ENCODE assay signal across 19 cellular contexts in the genomic region with DNA sequence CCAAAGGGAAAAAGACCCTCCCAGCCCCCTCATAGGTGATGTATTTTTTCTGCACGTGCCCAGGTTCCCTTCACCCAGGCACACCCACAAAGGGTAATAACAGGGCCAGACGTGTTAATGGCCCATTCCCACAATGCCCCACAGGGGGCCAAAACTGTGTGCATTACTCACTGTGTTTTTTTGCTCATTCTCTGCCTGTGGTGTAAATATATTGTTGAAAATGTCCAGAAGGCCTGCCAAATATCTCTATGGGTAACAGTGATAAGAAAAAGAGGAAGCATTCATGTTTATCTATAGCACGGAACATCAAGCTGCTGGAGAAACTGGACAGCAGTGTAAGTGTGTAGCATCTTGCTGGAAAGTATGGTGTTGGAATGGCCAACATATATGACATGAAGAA. TPM values are rescaled to one million over a fixed set of nuclear protein-coding genes. Genes with fewer than 3 reads are reported as not detected.
DNase-seq lines count a peak whose midpoint lies in the region; ATAC-seq and TF ChIP-seq lines count a peak whose summit lies in the region.
"Had no signal": no experiment of that assay in that cellular context is flagged by ENCODE, and none has a peak within 500 bp of the region (broad histone marks: within the 10 kb centered on the region; RNA-seq: fewer than 3 reads in every experiment).

No MANE protein-coding gene starts in this region.

- 57% methylated on average over 3 of the region's 3 CpGs for WGBS in SK-N-SH (ENCODE audit: low lambda C conversion rate)

- DNase-seq in Calu3 = no peak
- DNase-seq in KBM-7 = peak; percentile 96
- DNase-seq in SIG-M5 (lab: John Stamatoyannopoulos, UW) = peak; percentile 62
- peak; percentile 59 to 87 for DNase-seq in erythroblast (lab: John Stamatoyannopoulos, UW)
- no peak for DNase-seq in naive thymus-derived CD8-positive, alpha-beta T cell
- DNase-seq in SK-N-SH = no peak
- no peak for DNase-seq in stimulated activated CD4-positive, alpha-beta T cell treated with anti-CD3 and anti-CD28 coated beads, Interleukin-4, amount 100 ng/mL, for 24 hours
- DNase-seq: activated naive CD8-positive, alpha-beta T cell treated with anti-CD3 and anti-CD28 coated beads, Interleukin-2, amount 10 ng/mL, durations not matched to agents 7 days and 5 days; cerebellar nuclear complex; DND-41; left lung; naive B cell; NCI-H2107; NK-92 treated with Interleukin-12 subunit alpha and Interleukin-12 subunit beta, amount 100 ng/mL, for 24 hours; psoas muscle; stimulated activated CD4-positive, alpha-beta T cell treated with anti-CD3 and anti-CD28 coated beads, Interleukin-15, amount 100 ng/mL, for 24 hours had no signal

- H3K27ac Mint-ChIP-seq in Calu3 (ENCODE audit: unreplicated experiment) = peak overlapping the region; percentile 78
- no peak overlapping the region for H3K27ac Mint-ChIP-seq in naive thymus-derived CD8-positive, alpha-beta T cell
- H3K27ac Mint-ChIP-seq: activated naive CD8-positive, alpha-beta T cell treated with anti-CD3 and anti-CD28 coated beads, Interleukin-2, amount 10 ng/mL, durations not matched to agents 7 days and 5 days had no signal

- no peaks in the 10 kb centered on the region for H3F3A ChIP-seq in SK-N-SH (replicated peaks; ENCODE audit: insufficient read depth)

- H3K27me3 Mint-ChIP-seq in Calu3 (ENCODE audit: unreplicated experiment) = no peaks in the 10 kb centered on the region
- H3K27me3 Mint-ChIP-seq in naive thymus-derived CD8-positive, alpha-beta T cell = peaks cover 0 to 4% (median 2%) of the 10 kb centered on the region in 5 donors
- H3K27me3 Mint-ChIP-seq: naive B cell had no signal

- H3K9ac ChIP-seq in SK-N-SH = no peak overlapping the region

- in situ Hi-C loops in KBM-7 (cut with MboI; ENCODE audit: low pct_unique_long_range_greater_than_20kb, low sequenced_read_pairs) = no loop called here

- no peaks in the 10 kb centered on the region for H3K9me3 Mint-ChIP-seq in Calu3 (ENCODE audit: low read depth, unreplicated experiment)
- H3K9me3 Mint-ChIP-seq in naive thymus-derived CD8-positive, alpha-beta T cell = no peaks in the 10 kb centered on the region
- H3K9me3 Mint-ChIP-seq: activated naive CD8-positive, alpha-beta T cell treated with anti-CD3 and anti-CD28 coated beads, Interleukin-2, amount 10 ng/mL, durations not matched to agents 7 days and 5 days; naive B cell had no signal

- TSS peak; percentile 1 for BruUV-seq in Calu3 (replicated peaks; lab: Mats Ljungman, UMichigan)

- no peaks in the 10 kb centered on the region for H3K9me3 ChIP-seq in SK-N-SH
- H3K9me3 ChIP-seq: left lung, psoas muscle had no signal

- H3K4me3 Mint-ChIP-seq in Calu3 (ENCODE audit: low read depth, unreplicated experiment) = no peak overlapping the region
- no peak overlapping the region for H3K4me3 Mint-ChIP-seq in naive thymus-derived CD8-positive, alpha-beta T cell
- H3K4me3 Mint-ChIP-seq: activated naive CD8-positive, alpha-beta T cell treated with anti-CD3 and anti-CD28 coated beads, Interleukin-2, amount 10 ng/mL, durations not matched to agents 7 days and 5 days; naive B cell had no signal

- no peaks in the 10 kb centered on the region for H3K4me1 ChIP-seq in SK-N-SH (ENCODE audit: control insufficient read depth in 1 of 2, insufficient read depth in 2 of 2, low read depth in 1 of 2, low read length in 1 of 2)
- H3K4me1 ChIP-seq: left lung, psoas muscle had no signal

- H3K4me2 ChIP-seq in SK-N-SH = no peak overlapping the region
- H3K4me2 ChIP-seq: hepatocyte had no signal

- intact Hi-C loops in Calu3 (cut with micrococcal nuclease; ENCODE audit: unreplicated experiment) = no loop called here

- peaks cover 28% of the 10 kb centered on the region for H3K4me1 Mint-ChIP-seq in Calu3 (ENCODE audit: low read depth, unreplicated experiment)
- H3K4me1 Mint-ChIP-seq in naive thymus-derived CD8-positive, alpha-beta T cell = peaks cover 2 to 5% (median 4%) of the 10 kb centered on the region in 4 donors

- no peak overlapping the region for H3K4me3 ChIP-seq in SK-N-SH (ENCODE audit: low read depth in 2 of 2, low read length in 1 of 2)
- H3K4me3 ChIP-seq: hepatocyte, left lung, psoas muscle had no signal

- no peak for TF ChIP-seq POLR2A in erythroblast (IDR thresholded peaks at IDR 0.05; ENCODE audit: low read length)

- H3K79me2 ChIP-seq in SK-N-SH (ENCODE audit: insufficient read depth) = no peaks in the 10 kb centered on the region
- H3K79me2 ChIP-seq: hepatocyte had no signal

- H3K27me3 ChIP-seq in SK-N-SH (ENCODE audit: insufficient read depth) = peaks cover 22% of the 10 kb centered on the region
- H3K27me3 ChIP-seq: hepatocyte, left lung had no signal

- POLR2A ChIA-PET in naive thymus-derived CD8-positive, alpha-beta T cell (lab: Charles Lee) = no interaction called here
- POLR2A ChIA-PET in SK-N-SH (lab: Yijun Ruan, JAX) = no interaction called here

- no peak for TF ChIP-seq RAD21 in SK-N-SH (IDR thresholded peaks at IDR 0.05; ENCODE audit: low read length)

- no peak for TF ChIP-seq EP300 in SK-N-SH (IDR thresholded peaks at IDR 0.05; ENCODE audit: borderline replicate concordance in 1 of 2, low read depth in 1 of 2, low read length in 1 of 2)

- no peak overlapping the region for H2AFZ ChIP-seq in SK-N-SH (ENCODE audit: low read depth)
- H2AFZ ChIP-seq: hepatocyte had no signal

- H3K36me3 Mint-ChIP-seq in Calu3 (ENCODE audit: insufficient read depth, unreplicated experiment) = peaks cover 90% of the 10 kb centered on the region
- no peaks in the 10 kb centered on the region for H3K36me3 Mint-ChIP-seq in naive thymus-derived CD8-positive, alpha-beta T cell
- H3K36me3 Mint-ChIP-seq: activated naive CD8-positive, alpha-beta T cell treated with anti-CD3 and anti-CD28 coated beads, Interleukin-2, amount 10 ng/mL, durations not matched to agents 7 days and 5 days had no signal

- CTCF ChIA-PET in Calu3 (lab: Charles Lee) = interaction anchor here (0.7 kb wide), 1 partner anchor 66 kb away, joined by 5 read pairs; no protein-coding TSS in a partner anchor
- CTCF ChIA-PET in SK-N-SH (lab: Yijun Ruan, JAX) = no interaction called here

- TF ChIP-seq CTCF in Calu3 (IDR thresholded peaks at IDR 0.05; ENCODE audit: unreplicated experiment) = peak; percentile 23
- no peak for TF ChIP-seq CTCF in SK-N-SH (IDR thresholded peaks at IDR 0.05)

- H3K9me2 ChIP-seq in SK-N-SH = no peaks in the 10 kb centered on the region

- no peak for ATAC-seq in naive thymus-derived CD8-positive, alpha-beta T cell
- ATAC-seq in HG03045 (IDR thresholded peaks at IDR 0.05; ENCODE audit: unreplicated experiment) = no peak
- ATAC-seq: esophagus mucosa, left lung, psoas muscle had no signal

- no peak overlapping the region for H3K27ac ChIP-seq in SK-N-SH (ENCODE audit: low read depth in 2 of 2, low read length in 1 of 2)
- H3K27ac ChIP-seq: hepatocyte, left lung, psoas muscle had no signal

- H3K36me3 ChIP-seq in SK-N-SH (replicated peaks in 1 of 2; ENCODE audit: control insufficient read depth in 1 of 2, insufficient read depth in 2 of 2, low read length in 1 of 2) = no peaks in the 10 kb centered on the region
- H3K36me3 ChIP-seq: left lung had no signal

- H4K20me1 ChIP-seq in SK-N-SH (ENCODE audit: insufficient read depth) = no peaks in the 10 kb centered on the region

TF ChIP-seq in SK-N-SH, 30 proteins besides CTCF, POLR2A, EP300 and RAD21 (continues in another document):
- TF ChIP-seq GATA2 (CRISPR knock-in tag; IDR thresholded peaks at IDR 0.05) = no peak
- TF ChIP-seq, protein P1, sequence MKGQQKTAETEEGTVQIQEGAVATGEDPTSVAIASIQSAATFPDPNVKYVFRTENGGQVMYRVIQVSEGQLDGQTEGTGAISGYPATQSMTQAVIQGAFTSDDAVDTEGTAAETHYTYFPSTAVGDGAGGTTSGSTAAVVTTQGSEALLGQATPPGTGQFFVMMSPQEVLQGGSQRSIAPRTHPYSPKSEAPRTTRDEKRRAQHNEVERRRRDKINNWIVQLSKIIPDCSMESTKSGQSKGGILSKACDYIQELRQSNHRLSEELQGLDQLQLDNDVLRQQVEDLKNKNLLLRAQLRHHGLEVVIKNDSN (IDR thresholded peaks at IDR 0.05; ENCODE audit: borderline replicate concordance, low read depth) = no peak
- no peak for TF ChIP-seq TAF1 (IDR thresholded peaks at IDR 0.05; ENCODE audit: borderline replicate concordance, low read depth, low read length)
- no peak for TF ChIP-seq RXRA (IDR thresholded peaks at IDR 0.05; ENCODE audit: borderline replicate concordance, low read depth)
- no peak for TF ChIP-seq NFIC (IDR thresholded peaks at IDR 0.05; ENCODE audit: borderline replicate concordance)
- TF ChIP-seq EZH2phosphoT487 (IDR thresholded peaks at IDR 0.05; ENCODE audit: borderline replicate concordance, low read depth) = no peak
- TF ChIP-seq, protein P2, sequence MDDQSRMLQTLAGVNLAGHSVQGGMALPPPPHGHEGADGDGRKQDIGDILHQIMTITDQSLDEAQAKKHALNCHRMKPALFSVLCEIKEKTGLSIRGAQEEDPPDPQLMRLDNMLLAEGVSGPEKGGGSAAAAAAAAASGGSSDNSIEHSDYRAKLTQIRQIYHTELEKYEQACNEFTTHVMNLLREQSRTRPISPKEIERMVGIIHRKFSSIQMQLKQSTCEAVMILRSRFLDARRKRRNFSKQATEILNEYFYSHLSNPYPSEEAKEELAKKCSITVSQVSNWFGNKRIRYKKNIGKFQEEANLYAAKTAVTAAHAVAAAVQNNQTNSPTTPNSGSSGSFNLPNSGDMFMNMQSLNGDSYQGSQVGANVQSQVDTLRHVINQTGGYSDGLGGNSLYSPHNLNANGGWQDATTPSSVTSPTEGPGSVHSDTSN (IDR thresholded peaks at IDR 0.05) = no peak
- TF ChIP-seq, protein P3, sequence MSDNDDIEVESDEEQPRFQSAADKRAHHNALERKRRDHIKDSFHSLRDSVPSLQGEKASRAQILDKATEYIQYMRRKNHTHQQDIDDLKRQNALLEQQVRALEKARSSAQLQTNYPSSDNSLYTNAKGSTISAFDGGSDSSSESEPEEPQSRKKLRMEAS (IDR thresholded peaks at IDR 0.05; ENCODE audit: low read depth) = no peak

RNA-seq across cellular contexts. Expression of a gene that starts 21.9 kb away (rescaled TPM):
- total RNA-seq in Calu3 (2022) = 75.1 and 88.9 TPM in 2 replicates
- under 1 TPM in 1 of 2 experiments, not detected in 1; 0.52 TPM for total RNA-seq in naive thymus-derived CD8-positive, alpha-beta T cell
- not detected for polyA plus RNA-seq in naive thymus-derived CD8-positive, alpha-beta T cell
- not detected in 2 replicates for polyA plus RNA-seq in SK-N-SH (2012; rRNA removed)
- polyA plus RNA-seq in SK-N-SH (2012; cell fraction: cytosol; rRNA removed) = not detected in 2 replicates
- not detected in 2 replicates for polyA plus RNA-seq in SK-N-SH (2012; cell fraction: nucleus; rRNA removed)
- total RNA-seq: activated naive CD8-positive, alpha-beta T cell treated with anti-CD3 and anti-CD28 coated beads, Interleukin-2, amount 10 ng/mL, durations not matched to agents 7 days and 5 days; hepatocyte had no signal

RNA-seq across cellular contexts. Expression of a gene that starts 42.3 kb away (rescaled TPM):
- not detected in 2 replicates for total RNA-seq in Calu3 (2022)
- total RNA-seq in naive thymus-derived CD8-positive, alpha-beta T cell = not detected
- polyA plus RNA-seq in naive thymus-derived CD8-positive, alpha-beta T cell = not detected
- not detected in 2 replicates for polyA plus RNA-seq in SK-N-SH (2012; rRNA removed)
- not detected in 2 replicates for polyA plus RNA-seq in SK-N-SH (2012; cell fraction: cytosol; rRNA removed)
- polyA plus RNA-seq in SK-N-SH (2012; cell fraction: nucleus; rRNA removed) = not detected in 2 replicates
- total RNA-seq: activated naive CD8-positive, alpha-beta T cell treated with anti-CD3 and anti-CD28 coated beads, Interleukin-2, amount 10 ng/mL, durations not matched to agents 7 days and 5 days; esophagus mucosa; hepatocyte; left lung; psoas muscle had no signal
- polyA plus RNA-seq: hepatocyte, psoas muscle had no signal

RNA-seq across cellular contexts. Expression of a gene that starts 51.1 kb away (rescaled TPM):
- 425 and 457 TPM in 2 replicates for total RNA-seq in Calu3 (2022)
- total RNA-seq in naive thymus-derived CD8-positive, alpha-beta T cell = not detected
- not detected for polyA plus RNA-seq in naive thymus-derived CD8-positive, alpha-beta T cell
- not detected in 2 replicates for polyA plus RNA-seq in SK-N-SH (2012; rRNA removed)
- polyA plus RNA-seq in SK-N-SH (2012; cell fraction: cytosol; rRNA removed) = 0.01 TPM in 1 of 2 replicates, not detected in the other
- not detected in 2 replicates for polyA plus RNA-seq in SK-N-SH (2012; cell fraction: nucleus; rRNA removed)
- total RNA-seq: activated naive CD8-positive, alpha-beta T cell treated with anti-CD3 and anti-CD28 coated beads, Interleukin-2, amount 10 ng/mL, durations not matched to agents 7 days and 5 days had no signal

Comparison
In these comparisons a context has a peak if more than half of its experiments do, and no peak if none do; other contexts are left out.
1. DNase-seq: peak in KBM-7 (single experiment), SIG-M5 (single experiment) and erythroblast (2 of 2); none in Calu3 (single experiment), naive thymus-derived CD8-positive, alpha-beta T cell (0 of 10), SK-N-SH (single experiment) and stimulated activated CD4-positive, alpha-beta T cell treated with anti-CD3 and anti-CD28 coated beads, Interleukin-4, amount 100 ng/mL, for 24 hours (single experiment).
2. RNA of a gene that starts 21.9 kb away (total RNA-seq): 75.1 to 88.9 TPM in Calu3; 0.52 TPM in naive thymus-derived CD8-positive, alpha-beta T cell; every median in the first group is over 10 times any median in the second.
3. RNA of a gene that starts 51.1 kb away (total RNA-seq): 425 to 457 TPM in Calu3; not detected in naive thymus-derived CD8-positive, alpha-beta T cell; every median in the first group is over 100 times any median in the second.